ENCODE assay signal across 7 cellular contexts in genomic region chr17:43645765-43646481, GRCh38. TPM values are rescaled to one million over a fixed set of nuclear protein-coding genes. Genes with fewer than 3 reads are reported as not detected.
DNase-seq lines count a peak whose midpoint lies in the region; ATAC-seq and TF ChIP-seq lines count a peak whose summit lies in the region.

No MANE protein-coding gene starts in this region.

- TF ChIP-seq POLR2A in stomach (IDR thresholded peaks at IDR 0.05) = no peak

- TF ChIP-seq CTCF in choroid plexus epithelial cell (conservative IDR thresholded peaks at IDR 0.05; ENCODE audit: low read depth, low read length) (no peak), kidney epithelial cell (IDR thresholded peaks at IDR 0.05; ENCODE audit: insufficient read depth, low read length, poor library complexity, severe bottlenecking) (no peak), stomach (IDR thresholded peaks at IDR 0.05) (no peak)

- H3K4me3 ChIP-seq in choroid plexus epithelial cell (ENCODE audit: low read depth, low read length) (peak overlapping the region; percentile 23), kidney epithelial cell (ENCODE audit: low read depth, low read length) (peak overlapping the region; percentile 27), stomach (peak overlapping the region; percentile 44 to 60 (median 50))

- no peaks in the 10 kb centered on the region for H3K9me3 ChIP-seq in stomach

- DNase-seq in M059J (ENCODE audit: low read depth) (peak; percentile 11), choroid plexus epithelial cell (ENCODE audit: low read depth) (peak; percentile 42), kidney epithelial cell (ENCODE audit: low read depth) (no peak), stomach (peak; percentile 45), NCI-H446 (lab: John Stamatoyannopoulos, UW) (no peak)

- 2 to 9% (median 3%) methylated on average over 30 to 72 of the region's 72 CpGs for WGBS in stomach, 5 donors

- H3K27me3 ChIP-seq in kidney epithelial cell (ENCODE audit: control insufficient read depth, insufficient read depth, low read length) (peaks cover 6% of the 10 kb centered on the region), stomach (peaks cover 0 to 36% (median 13%) of the 10 kb centered on the region in 3 donors)

- TF ChIP-seq EP300 in stomach (IDR thresholded peaks at IDR 0.05) = no peak

- intact Hi-C loops in stomach (cut with DNase I; ENCODE audit: low total_unique reads) = no loop called here

- peak overlapping the region; percentile 51 to 86 (median 81) for H3K27ac ChIP-seq in stomach

- H3K36me3 ChIP-seq in kidney epithelial cell (ENCODE audit: control insufficient read depth, insufficient read depth, low read length) (no peaks in the 10 kb centered on the region), stomach (no peaks in the 10 kb centered on the region)

- ATAC-seq in HG03354 (IDR thresholded peaks at IDR 0.05; ENCODE audit: poor library complexity, severe bottlenecking, unreplicated experiment) (no peak), GM19328 (IDR thresholded peaks at IDR 0.05; ENCODE audit: unreplicated experiment) (no peak)

- H3K4me1 ChIP-seq in stomach = peaks cover 9 to 20% (median 11%) of the 10 kb centered on the region in 4 donors

RNA-seq across cellular contexts. Expression of gene MEOX1, which starts 15.8 kb away (rescaled TPM):
- not detected in 2 replicates for total RNA-seq in M059J (2014; rRNA removed; shearing (Covaris generic))
- total RNA-seq in kidney epithelial cell (0.62 and 2.6 TPM in 2 replicates), stomach (1 to 10 TPM in 2 of 5 donors, not detected in 3; 2.0 to 5.1 TPM)
- 1 to 10 TPM; 1.2 to 3.3 (median 2.6) TPM for polyA plus RNA-seq in stomach

Comparison
In these comparisons a context has a peak if more than half of its experiments do, and no peak if none do; other contexts are left out.
1. DNase-seq: peak in M059J (single experiment), choroid plexus epithelial cell (single experiment) and stomach (single experiment); none in kidney epithelial cell (single experiment) and NCI-H446 (0 of 2).
2. Peak in every context shown above with its lines, with median percentiles within 50 percentile points of each other: H3K4me3 ChIP-seq.